ENCODE assay signal across 8 cellular contexts in the genomic region with DNA sequence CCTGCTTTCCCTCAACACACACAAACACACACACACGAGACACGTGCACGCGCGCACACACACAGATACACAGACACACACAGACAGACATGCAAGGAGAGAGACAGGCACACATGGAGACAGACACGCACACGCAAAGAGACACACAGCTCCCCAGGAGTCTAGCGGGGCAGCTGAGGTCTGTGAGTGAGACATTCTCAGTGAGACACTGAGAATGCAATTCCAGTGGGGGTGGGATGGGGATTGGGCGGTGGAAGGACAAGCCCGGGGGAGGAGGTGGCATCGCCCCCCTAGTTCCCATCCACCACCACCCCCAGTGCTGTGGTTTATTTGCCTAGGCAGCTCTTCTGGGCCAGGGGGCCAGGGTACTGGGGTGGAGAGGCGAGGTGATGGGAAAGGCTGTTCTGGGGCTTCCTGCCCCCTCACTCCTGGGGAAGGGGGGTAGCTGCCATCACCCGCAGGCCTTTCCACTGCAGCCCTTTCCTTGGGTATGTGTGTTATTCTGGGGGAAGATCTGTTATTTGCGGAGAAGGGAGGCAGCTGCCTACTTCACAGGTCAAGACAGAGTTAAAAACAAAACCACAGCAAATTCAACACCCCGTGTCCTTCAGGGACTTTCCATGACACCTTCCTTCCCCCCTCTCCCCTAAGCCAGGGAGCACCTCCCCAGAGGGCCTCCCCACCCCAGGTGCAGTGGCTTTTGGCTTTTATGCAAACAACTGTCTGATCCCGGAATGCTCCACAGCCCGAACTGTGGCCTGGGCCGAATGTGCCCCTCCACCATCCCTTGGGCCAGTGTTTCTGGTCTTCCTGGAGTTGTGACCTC. TPM values are rescaled to one million over a fixed set of nuclear protein-coding genes. Genes with fewer than 3 reads are reported as not detected.
A peak's percentile ranks its signal among the peaks of the same experiment; 100 is the strongest.
DNase-seq lines count a peak whose midpoint lies in the region; ATAC-seq, FAIRE-seq and TF ChIP-seq lines count a peak whose summit lies in the region.

No MANE protein-coding gene starts in this region.

- peak; percentile 25 for ATAC-seq in HG02970 (IDR thresholded peaks at IDR 0.05; ENCODE audit: low FRiP score, unreplicated experiment)
- ATAC-seq in HG03025 (IDR thresholded peaks at IDR 0.05; ENCODE audit: low FRiP score, unreplicated experiment), result no peak
- ATAC-seq in GM21390 (IDR thresholded peaks at IDR 0.05; ENCODE audit: unreplicated experiment), result no peak

- peaks cover 8% of the 10 kb centered on the region for H3K4me1 Mint-ChIP-seq in osteocyte (ENCODE audit: unreplicated experiment)

- TF ChIP-seq CTCF in kidney (IDR thresholded peaks at IDR 0.05; ENCODE audit: borderline replicate concordance, extremely low read depth, insufficient read depth), result no peak
- no peak for TF ChIP-seq CTCF in tibial artery (IDR thresholded peaks at IDR 0.05)
- TF ChIP-seq CTCF in osteocyte (IDR thresholded peaks at IDR 0.05), result no peak

- no peak overlapping the region for H3K4me3 Mint-ChIP-seq in osteocyte (ENCODE audit: unreplicated experiment)

- no peaks in the 10 kb centered on the region for H3K9me3 Mint-ChIP-seq in osteocyte (ENCODE audit: unreplicated experiment)

- H3K27ac Mint-ChIP-seq in osteocyte (ENCODE audit: unreplicated experiment), result no peak overlapping the region

- H3K9me3 ChIP-seq in kidney (ENCODE audit: control insufficient read depth in 1 of 2, low read length in 2 of 2) (no peaks in the 10 kb centered on the region), tibial artery (no peaks in the 10 kb centered on the region)

- no peaks in the 10 kb centered on the region for H3K36me3 Mint-ChIP-seq in osteocyte (ENCODE audit: unreplicated experiment)

- peaks cover 0 to 13% of the 10 kb centered on the region in 2 donors for H3K27me3 ChIP-seq in tibial artery

- peaks cover 12 to 18% of the 10 kb centered on the region in 2 donors for H3K4me1 ChIP-seq in kidney (ENCODE audit: control insufficient read depth in 1 of 2, insufficient read depth in 1 of 2, low read depth in 1 of 2, low read length in 2 of 2)
- H3K4me1 ChIP-seq in tibial artery, result peaks cover 0 to 21% (median 12%) of the 10 kb centered on the region in 4 donors

- DNase-seq in COLO668 (lab: John Stamatoyannopoulos, UW; ENCODE audit: unreplicated experiment) (peak; percentile 29), activated T-cell treated with anti-CD3 and anti-CD28 coated beads for 48 hours (ENCODE audit: low read depth) (peak; percentile 41), kidney (peak; percentile 74), tibial artery (peak in 1 of 2 donors; percentile 44), osteocyte (ENCODE audit: extremely low spot score, unreplicated experiment) (no peak)

- no peak for FAIRE-seq in kidney (lab: Jason Lieb, UNC)

- H3K27ac ChIP-seq in kidney (ENCODE audit: low read depth in 2 of 2, low read length in 2 of 2) (peak overlapping the region in 1 of 2 donors; percentile 7), tibial artery (peak overlapping the region; percentile 76 to 90)

- peaks cover 39% of the 10 kb centered on the region for H3K27me3 Mint-ChIP-seq in osteocyte (ENCODE audit: unreplicated experiment)

- no peak overlapping the region for H3K9ac ChIP-seq in kidney (ENCODE audit: low read length in 2 of 2)

- intact Hi-C loops in kidney (cut with DNase I) (no loop called here), tibial artery (cut with DNase I; ENCODE audit: low total_unique reads) (loop anchor here (10.0 kb wide), 1 partner anchor 219 kb away; no protein-coding TSS in a partner anchor)

- H3K4me3 ChIP-seq in kidney (ENCODE audit: low read length in 2 of 2) (no peak overlapping the region), tibial artery (no peak overlapping the region)

- H3K36me3 ChIP-seq in kidney (ENCODE audit: control insufficient read depth in 1 of 2, insufficient read depth in 2 of 2, low read length in 2 of 2) (no peaks in the 10 kb centered on the region), tibial artery (no peaks in the 10 kb centered on the region)

RNA-seq across cellular contexts. Expression of a gene that starts 18.0 kb away (rescaled TPM):
- total RNA-seq in kidney (72.5 TPM), osteocyte (0.94 and 1.2 TPM in 2 replicates)
- 20.9 TPM for polyA plus RNA-seq in kidney (ENCODE audit: insufficient read depth, low read depth, low replicate concordance)

RNA-seq across cellular contexts. Expression of a gene that starts 25.4 kb away (rescaled TPM):
- total RNA-seq in kidney (51.6 TPM), osteocyte (48.4 and 52.7 TPM in 2 replicates)
- polyA plus RNA-seq in kidney (ENCODE audit: insufficient read depth, low read depth, low replicate concordance), result 186 TPM

RNA-seq across cellular contexts. Expression of a gene that starts 55.9 kb away (rescaled TPM):
- total RNA-seq in kidney (186 TPM), osteocyte (66.2 and 69.9 TPM in 2 replicates)
- polyA plus RNA-seq in kidney (ENCODE audit: insufficient read depth, low read depth, low replicate concordance), result 76.5 TPM

Comparison
In these comparisons a context has a peak if more than half of its experiments do, and no peak if none do; other contexts are left out.
1. RNA of a gene that starts 18.0 kb away (total RNA-seq): 72.5 TPM in kidney (single experiment); 0.94 to 1.2 TPM in osteocyte; every median in the first group is over 10 times any median in the second.